ENCODE assay signal across 17 cellular contexts in genomic region chr20:51450984-51451383, GRCh38.
"Had no signal": no experiment of that assay in that cellular context is flagged by ENCODE, and none has a peak within 500 bp of the region (broad histone marks: within the 10 kb centered on the region; RNA-seq: fewer than 3 reads in every experiment).

No MANE protein-coding gene starts in this region.

- H3K27me3 Mint-ChIP-seq: central memory CD8-positive, alpha-beta T cell; naive thymus-derived CD4-positive, alpha-beta T cell had no signal

- H3K4me1 ChIP-seq: lower lobe of right lung, prostate gland had no signal

- ATAC-seq: lower lobe of right lung; naive thymus-derived CD4-positive, alpha-beta T cell had no signal

- H3K9me3 ChIP-seq: lower lobe of right lung, prostate gland, SK-N-SH, thyroid gland had no signal

- H3K4me3 ChIP-seq: lower lobe of right lung, prostate gland, thyroid gland had no signal

- H3K27me3 ChIP-seq: thyroid gland had no signal

- H3K27ac ChIP-seq: epithelial cell of prostate, lower lobe of right lung, prostate gland, thyroid gland had no signal

- DNase-seq: activated CD4-positive, alpha-beta T cell treated with anti-CD3 and anti-CD28 coated beads, Interleukin-2, amount 50 U/mL, for 48 hours; activated CD4-positive, CD25-positive, alpha-beta regulatory T cell; activated naive CD4-positive, alpha-beta T cell treated with Interleukin-2 at 50 U/mL for 16 hours; cortex of kidney; effector CD8-positive, alpha-beta T cell; hippocampal formation; kidney glomerular epithelial cell; lower lobe of right lung; naive thymus-derived CD4-positive, alpha-beta T cell; occipital lobe; SK-N-SH; stimulated activated CD4-positive, alpha-beta T cell treated with anti-CD3 and anti-CD28 coated beads, Interleukin-4, amount 100 ng/mL, for 24 hours; T-helper 2 cell; thyroid gland had no signal

- H3K36me3 ChIP-seq: prostate gland, thyroid gland had no signal

- H3K4me2 ChIP-seq: SK-N-SH had no signal

- H3K4me3 Mint-ChIP-seq: central memory CD8-positive, alpha-beta T cell; naive thymus-derived CD4-positive, alpha-beta T cell had no signal

- H3K9ac ChIP-seq: SK-N-SH had no signal
